Comparison of ENCODE assay signal across 16 cellular contexts in the genomic region with DNA sequence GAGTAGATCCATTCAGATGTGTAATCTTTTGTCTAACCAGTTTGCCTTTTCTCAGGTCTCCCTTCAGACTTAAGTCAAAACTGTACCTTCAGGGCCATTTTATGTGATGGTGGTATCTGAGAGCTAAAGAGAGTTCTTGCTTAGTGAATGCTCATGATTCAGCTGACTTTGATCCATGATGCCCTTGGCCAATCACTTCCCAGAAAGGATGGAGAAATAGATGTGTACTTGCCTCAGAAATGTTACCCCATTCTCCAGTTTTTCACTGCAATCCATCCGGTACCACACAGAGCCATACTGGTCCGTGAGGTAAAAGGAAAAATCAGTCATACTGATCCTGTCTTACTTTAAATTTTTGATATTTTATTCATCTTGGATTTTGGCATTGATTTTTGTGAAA.
"Had no signal": no experiment of that assay in that cellular context is flagged by ENCODE, and none has a peak within 500 bp of the region (broad histone marks: within the 10 kb centered on the region; RNA-seq: fewer than 3 reads in every experiment).

No MANE protein-coding gene starts in this region.

- DNase-seq: MV-4-11, NCI-H1048, NCI-H1105, NCI-H1417, NCI-H1436 treated with DMSO at 0.1 percent for 48 hours, NCI-H1694, NCI-H187 treated with DMSO at 0.1 percent for 48 hours, NCI-H2029 treated with DMSO at 0.1 percent for 48 hours, NCI-H2171 treated with DMSO at 0.1 percent for 48 hours, NCI-H524, NCI-H526 treated with DMSO at 0.1 percent for 48 hours, NCI-H748 treated with DMSO at 0.1 percent for 48 hours, Right ventricle myocardium superior, RPMI8226 had no signal

- H3K27ac ChIP-seq: HL-60 had no signal

- H3K4me3 ChIP-seq: K562 had no signal

- ATAC-seq: K562 had no signal
